Comparison of ENCODE assay signal across 9 cellular contexts in genomic region chr2:10864888-10865551, GRCh38. TPM values are rescaled to one million over a fixed set of nuclear protein-coding genes. Genes with fewer than 3 reads are reported as not detected.
A peak's percentile ranks its signal among the peaks of the same experiment; 100 is the strongest.
DNase-seq lines count a peak whose midpoint lies in the region; ATAC-seq and TF ChIP-seq lines count a peak whose summit lies in the region.
"Had no signal": no experiment of that assay in that cellular context is flagged by ENCODE, and none has a peak within 500 bp of the region (broad histone marks: within the 10 kb centered on the region; RNA-seq: fewer than 3 reads in every experiment).

No MANE protein-coding gene starts in this region.

- no peak overlapping the region for H3K4me2 ChIP-seq in hepatocyte
- H3K4me2 ChIP-seq: BLaER1 had no signal

- no peak overlapping the region for H3K9ac ChIP-seq in endodermal cell (ENCODE audit: extremely low read depth, low read length, poor library complexity, severe bottlenecking)
- H3K9ac ChIP-seq: BLaER1 had no signal

- no peak overlapping the region for H2AFZ ChIP-seq in hepatocyte

- H3K27me3 Mint-ChIP-seq in endodermal cell (ENCODE audit: insufficient read depth): peaks cover 8% of the 10 kb centered on the region

- no peaks in the 10 kb centered on the region for H3K79me2 ChIP-seq in hepatocyte

- peak; percentile 94 for ATAC-seq in GM21529 (IDR thresholded peaks at IDR 0.05; ENCODE audit: unreplicated experiment)

- WGBS in endodermal cell (ENCODE audit: insufficient coverage in 1 of 2, insufficient read length in 1 of 2), 2 experiments: 92 to 97% methylated on average over 10 to 13 of the region's 13 CpGs
- 94% methylated on average over 13 of the region's 13 CpGs for WGBS in hepatocyte (ENCODE audit: low lambda C conversion rate, missing lambda C conversion rate)

- H3K9me3 ChIP-seq in endodermal cell (ENCODE audit: control insufficient read depth, low read length): no peaks in the 10 kb centered on the region
- H3K9me3 ChIP-seq in hepatocyte (ENCODE audit: low read depth): no peaks in the 10 kb centered on the region
- H3K9me3 ChIP-seq: BLaER1 had no signal

- no peaks in the 10 kb centered on the region for H3K9me3 Mint-ChIP-seq in endodermal cell

- no peak overlapping the region for H3K27ac Mint-ChIP-seq in endodermal cell

- H3K27ac ChIP-seq in endodermal cell (ENCODE audit: low read depth, low read length) (no peak overlapping the region), hepatocyte (no peak overlapping the region)
- H3K27ac ChIP-seq: BLaER1 had no signal

- peak; percentile 18 for DNase-seq in NCI-H748 (lab: John Stamatoyannopoulos, UW; ENCODE audit: unreplicated experiment)
- no peak for DNase-seq in NCI-H748 treated with DMSO at 0.1 percent for 48 hours (lab: John Stamatoyannopoulos, UW)
- peak; percentile 44 for DNase-seq in Jurkat, Clone E6-1 (ENCODE audit: low read depth, low spot score)
- DNase-seq in endodermal cell: no peak
- DNase-seq in hepatocyte (ENCODE audit: low spot score): no peak
- DNase-seq in HEK293T (ENCODE audit: extremely low spot score): no peak
- no peak for DNase-seq in AG08396 (ENCODE audit: low spot score)

- no peaks in the 10 kb centered on the region for H3K9me2 ChIP-seq in hepatocyte (replicated peaks; ENCODE audit: insufficient read depth)

- peaks cover 8% of the 10 kb centered on the region for H3K4me1 Mint-ChIP-seq in endodermal cell

- POLR2A ChIA-PET in HEK293T (lab: Yijun Ruan, JAX): no interaction called here

- H3K36me3 Mint-ChIP-seq in endodermal cell (ENCODE audit: low read depth): no peaks in the 10 kb centered on the region

- no peaks in the 10 kb centered on the region for H4K20me1 ChIP-seq in hepatocyte (ENCODE audit: insufficient read depth, poor library complexity, severe bottlenecking)
- H4K20me1 ChIP-seq: BLaER1 had no signal

- H3K27me3 ChIP-seq in endodermal cell (ENCODE audit: control insufficient read depth, insufficient read depth, low read length, poor library complexity, severe bottlenecking): no peaks in the 10 kb centered on the region
- H3K27me3 ChIP-seq in hepatocyte: no peaks in the 10 kb centered on the region
- H3K27me3 ChIP-seq: BLaER1 had no signal

- H3K36me3 ChIP-seq in endodermal cell (ENCODE audit: control insufficient read depth, insufficient read depth, low read length) (no peaks in the 10 kb centered on the region), hepatocyte (replicated peaks; ENCODE audit: insufficient read depth, low read depth) (no peaks in the 10 kb centered on the region)
- H3K36me3 ChIP-seq: BLaER1 had no signal

- peak overlapping the region; percentile 4 for H3K4me3 ChIP-seq in Jurkat, Clone E6-1 (ENCODE audit: low read length)
- no peak overlapping the region for H3K4me3 ChIP-seq in endodermal cell (ENCODE audit: low read length)
- no peak overlapping the region for H3K4me3 ChIP-seq in hepatocyte
- H3K4me3 ChIP-seq: BLaER1 had no signal

- CTCF ChIA-PET in HEK293T (lab: Yijun Ruan, JAX): interaction anchor here (0.6 to 1.4 kb wide), 3 partner anchors 21 to 808 kb away, joined by 3 to 7 read pairs (median 3); no protein-coding TSS in a partner anchor

- H3K4me1 ChIP-seq in endodermal cell (ENCODE audit: control insufficient read depth, insufficient read depth, low read length) (no peaks in the 10 kb centered on the region), hepatocyte (ENCODE audit: insufficient read depth) (no peaks in the 10 kb centered on the region)

- no peak overlapping the region for H3K4me3 Mint-ChIP-seq in endodermal cell

- TF ChIP-seq CTCF in endodermal cell (conservative IDR thresholded peaks at IDR 0.05) (peak; percentile 55), hepatocyte (IDR thresholded peaks at IDR 0.05; ENCODE audit: poor library complexity) (no peak)

TF ChIP-seq in HEK293T, 16 proteins besides CTCF, POLR2A, EP300 and RAD21:
- TF ChIP-seq SP1 (IDR thresholded peaks at IDR 0.05) (no peak), FOXK2 (IDR thresholded peaks at IDR 0.05) (no peak), FOXM1 (IDR thresholded peaks at IDR 0.05; ENCODE audit: borderline replicate concordance) (no peak), L3MBTL2 (conservative IDR thresholded peaks at IDR 0.05) (no peak), TARDBP (IDR thresholded peaks at IDR 0.05) (no peak), HDGF (IDR thresholded peaks at IDR 0.05; ENCODE audit: borderline replicate concordance) (no peak), BHLHE40 (IDR thresholded peaks at IDR 0.05; ENCODE audit: borderline replicate concordance) (no peak), ZNF384 (IDR thresholded peaks at IDR 0.05) (no peak), NFRKB (IDR thresholded peaks at IDR 0.05) (no peak), LEF1 (IDR thresholded peaks at IDR 0.05; ENCODE audit: borderline replicate concordance) (no peak), PKNOX1 (IDR thresholded peaks at IDR 0.05) (no peak), ARNT (IDR thresholded peaks at IDR 0.05) (no peak), SUZ12 (IDR thresholded peaks at IDR 0.05) (no peak), FOXA1 (IDR thresholded peaks at IDR 0.05) (no peak), CTBP1 (IDR thresholded peaks at IDR 0.05; ENCODE audit: borderline replicate concordance) (no peak), ELF4 (IDR thresholded peaks at IDR 0.05) (no peak)

RNA-seq across cellular contexts. Expression of gene KCNF1, which starts 46.7 kb away (rescaled TPM):
- polyA plus RNA-seq in Jurkat, Clone E6-1 (2012; ENCODE audit: insufficient read depth, insufficient read length): not detected
- total RNA-seq in endodermal cell (10 to 100 TPM in 1 of 2 donors, 1 to 10 TPM in 1; 5.2 to 17.0 TPM), hepatocyte (0.28 and 0.67 TPM in 2 replicates)
- 3.5 TPM for polyA plus RNA-seq in endodermal cell (2013, experiment 1 of 2)
- polyA plus RNA-seq in endodermal cell (2013, experiment 2 of 2): 4.1 TPM
- polyA plus RNA-seq in hepatocyte: 0.87 and 2.5 TPM in 2 replicates

RNA-seq across cellular contexts. Expression of gene PDIA6, which starts 52.4 kb away (rescaled TPM):
- polyA plus RNA-seq in Jurkat, Clone E6-1 (2012; ENCODE audit: insufficient read depth, insufficient read length): 129 TPM
- total RNA-seq in endodermal cell (100 to 1,000 TPM; 402 to 408 TPM), hepatocyte (507 and 515 TPM in 2 replicates)
- 325 TPM for polyA plus RNA-seq in endodermal cell (2013, experiment 1 of 2)
- polyA plus RNA-seq in endodermal cell (2013, experiment 2 of 2): 329 TPM
- 715 and 766 TPM in 2 replicates for polyA plus RNA-seq in hepatocyte

Comparison
In these comparisons a context has a peak if more than half of its experiments do, and no peak if none do; other contexts are left out.
1. DNase-seq: peak in NCI-H748 (single experiment) and Jurkat, Clone E6-1 (single experiment); none in NCI-H748 treated with DMSO at 0.1 percent for 48 hours (single experiment), endodermal cell (single experiment), hepatocyte (single experiment), HEK293T (single experiment) and AG08396 (single experiment).